ENCODE assay signal across 20 cellular contexts in the genomic region with DNA sequence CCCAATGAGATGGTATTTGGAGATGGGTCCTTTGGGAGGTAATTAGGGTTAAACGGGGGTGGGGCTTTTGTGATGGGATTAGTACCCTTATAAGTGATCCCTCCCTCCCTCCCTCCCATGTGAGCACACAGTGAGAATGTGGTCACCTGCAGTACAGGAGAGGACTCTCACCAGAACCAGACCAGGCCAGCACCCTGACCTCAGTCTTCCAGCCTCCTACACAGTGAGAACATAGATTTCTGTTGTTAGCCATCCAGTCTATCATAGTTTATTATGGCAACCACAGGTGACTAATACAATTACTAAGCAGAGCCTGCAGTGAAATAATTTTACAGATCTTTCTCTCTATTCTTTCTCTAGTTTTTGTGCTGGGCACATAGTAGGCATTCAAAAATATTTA.
DNase-seq lines count a peak whose midpoint lies in the region; ATAC-seq and TF ChIP-seq lines count a peak whose summit lies in the region.
"Had no signal": no experiment of that assay in that cellular context is flagged by ENCODE, and none has a peak within 500 bp of the region (broad histone marks: within the 10 kb centered on the region; RNA-seq: fewer than 3 reads in every experiment).

No MANE protein-coding gene starts in this region.

- peaks cover 8% of the 10 kb centered on the region for H3K4me1 Mint-ChIP-seq in HFFc6 (ENCODE audit: low read depth)
- H3K4me1 Mint-ChIP-seq: activated naive CD4-positive, alpha-beta T cell treated with anti-CD3 and anti-CD28 coated beads, Interleukin-2, amount 50 U/mL, for 24 hours; naive B cell had no signal

- POLR2A ChIA-PET in HEK293T (lab: Yijun Ruan, JAX), result no interaction called here

- H3K27ac ChIP-seq in RWPE2 (ENCODE audit: poor library complexity, severe bottlenecking) (no peak overlapping the region), tibial artery (no peak overlapping the region)
- H3K27ac ChIP-seq: cardiac muscle cell had no signal

- no peaks in the 10 kb centered on the region for H3K9me3 ChIP-seq in RWPE2 (ENCODE audit: severe bottlenecking)
- no peaks in the 10 kb centered on the region for H3K9me3 ChIP-seq in tibial artery
- H3K9me3 ChIP-seq: Caco-2 had no signal

- peak; percentile 57; the same call in 2 of the 3 replicates for ATAC-seq in RWPE2 (ENCODE audit: low read depth)
- no peak for ATAC-seq in GM21786 (IDR thresholded peaks at IDR 0.05; ENCODE audit: unreplicated experiment)

- CTCF ChIA-PET in HEK293T (lab: Yijun Ruan, JAX), result interaction anchor here (0.6 kb wide), 1 partner anchor 39 kb away, joined by 3 read pairs; no protein-coding TSS in a partner anchor

- DNase-seq in AG10803 (ENCODE audit: low read depth) (peak; percentile 54), HFFc6 (peak; percentile 21), RWPE2 (ENCODE audit: low spot score) (no peak), kidney tubule cell (ENCODE audit: low spot score) (peak; percentile 90), HEK293T (ENCODE audit: extremely low spot score) (no peak), tibial artery (no peak), NCI-H1105 (lab: John Stamatoyannopoulos, UW) (no peak)
- DNase-seq: activated CD4-positive, alpha-beta T cell treated with anti-CD3 and anti-CD28 coated beads for 1 hour; activated T-cell treated with anti-CD3 and anti-CD28 coated beads for 4 hours; Caco-2; effector CD4-positive, alpha-beta T cell; naive B cell; NCI-H2081; NCI-H748 treated with DMSO at 0.1 percent for 48 hours; RPMI8226; stimulated activated CD4-positive, alpha-beta T cell treated with anti-CD3 and anti-CD28 coated beads, Interleukin-12 subunit alpha, Interleukin-12 subunit beta, amount 100 ng/mL, for 4 hours had no signal

- H3K4me3 ChIP-seq in AG10803 (ENCODE audit: low read length), result no peak overlapping the region
- H3K4me3 ChIP-seq in RWPE2 (ENCODE audit: severe bottlenecking), result no peak overlapping the region
- no peak overlapping the region for H3K4me3 ChIP-seq in tibial artery
- H3K4me3 ChIP-seq: cardiac muscle cell had no signal

- no peak overlapping the region for H3K27ac Mint-ChIP-seq in HFFc6
- H3K27ac Mint-ChIP-seq: activated naive CD4-positive, alpha-beta T cell treated with anti-CD3 and anti-CD28 coated beads, Interleukin-2, amount 50 U/mL, for 24 hours; naive B cell; stimulated activated naive CD8-positive, alpha-beta T cell treated with anti-CD3 and anti-CD28 coated beads, Interleukin-15, Interleukin-2, amounts not matched to agents 100 ng/mL and 50 ng/mL, for 24 hours had no signal

- H3K4me3 Mint-ChIP-seq in HFFc6, result no peak overlapping the region
- H3K4me3 Mint-ChIP-seq: activated naive CD4-positive, alpha-beta T cell treated with anti-CD3 and anti-CD28 coated beads, Interleukin-2, amount 50 U/mL, for 24 hours; naive B cell; stimulated activated naive CD8-positive, alpha-beta T cell treated with anti-CD3 and anti-CD28 coated beads, Interleukin-15, Interleukin-2, amounts not matched to agents 100 ng/mL and 50 ng/mL, for 24 hours had no signal

- no peaks in the 10 kb centered on the region for H3K27me3 ChIP-seq in RWPE2 (ENCODE audit: insufficient read depth, poor library complexity, severe bottlenecking)
- no peaks in the 10 kb centered on the region for H3K27me3 ChIP-seq in tibial artery
- H3K27me3 ChIP-seq: cardiac muscle cell had no signal

- H3K9me3 Mint-ChIP-seq in HFFc6, result no peaks in the 10 kb centered on the region
- H3K9me3 Mint-ChIP-seq: activated naive CD4-positive, alpha-beta T cell treated with anti-CD3 and anti-CD28 coated beads, Interleukin-2, amount 50 U/mL, for 24 hours; naive B cell; stimulated activated naive CD8-positive, alpha-beta T cell treated with anti-CD3 and anti-CD28 coated beads, Interleukin-15, Interleukin-2, amounts not matched to agents 100 ng/mL and 50 ng/mL, for 24 hours had no signal

- peaks cover 17% of the 10 kb centered on the region for H3K27me3 Mint-ChIP-seq in HFFc6 (ENCODE audit: insufficient read depth)

- intact Hi-C loops in tibial artery (cut with DNase I; ENCODE audit: low total_unique reads), result loop anchor here (10.0 kb wide), 1 partner anchor 55 kb away; no protein-coding TSS in a partner anchor

- TF ChIP-seq CTCF in AG10803 (conservative IDR thresholded peaks at IDR 0.05; ENCODE audit: low read length) (no peak), HFFc6 (IDR thresholded peaks at IDR 0.05) (no peak), RWPE2 (IDR thresholded peaks at IDR 0.05; ENCODE audit: poor library complexity, severe bottlenecking) (no peak), tibial artery (IDR thresholded peaks at IDR 0.05) (no peak)

- no peaks in the 10 kb centered on the region for H3K36me3 Mint-ChIP-seq in HFFc6 (ENCODE audit: low read depth)
- H3K36me3 Mint-ChIP-seq: activated naive CD4-positive, alpha-beta T cell treated with anti-CD3 and anti-CD28 coated beads, Interleukin-2, amount 50 U/mL, for 24 hours; naive B cell had no signal

- H3K4me1 ChIP-seq in RWPE2 (ENCODE audit: insufficient read depth, poor library complexity, severe bottlenecking), result no peaks in the 10 kb centered on the region
- H3K4me1 ChIP-seq in tibial artery, result peaks cover 0 to 51% (median 20%) of the 10 kb centered on the region in 4 donors

- H3K36me3 ChIP-seq in RWPE2 (ENCODE audit: low read depth) (no peaks in the 10 kb centered on the region), tibial artery (no peaks in the 10 kb centered on the region)
- H3K36me3 ChIP-seq: cardiac muscle cell had no signal

TF ChIP-seq in HEK293T, 16 proteins besides CTCF, POLR2A, EP300 and RAD21:
- TF ChIP-seq TARDBP (IDR thresholded peaks at IDR 0.05) (no peak), ELF4 (IDR thresholded peaks at IDR 0.05) (no peak), HDGF (IDR thresholded peaks at IDR 0.05; ENCODE audit: borderline replicate concordance) (no peak), ZNF384 (IDR thresholded peaks at IDR 0.05) (no peak), NFRKB (IDR thresholded peaks at IDR 0.05) (no peak), FOXM1 (IDR thresholded peaks at IDR 0.05; ENCODE audit: borderline replicate concordance) (no peak), LEF1 (IDR thresholded peaks at IDR 0.05; ENCODE audit: borderline replicate concordance) (no peak), FOXK2 (IDR thresholded peaks at IDR 0.05) (no peak), SUZ12 (IDR thresholded peaks at IDR 0.05) (no peak), CTBP1 (IDR thresholded peaks at IDR 0.05; ENCODE audit: borderline replicate concordance) (no peak), SP1 (IDR thresholded peaks at IDR 0.05) (no peak), FOXA1 (IDR thresholded peaks at IDR 0.05) (no peak), BHLHE40 (IDR thresholded peaks at IDR 0.05; ENCODE audit: borderline replicate concordance) (no peak), ARNT (IDR thresholded peaks at IDR 0.05) (no peak), L3MBTL2 (conservative IDR thresholded peaks at IDR 0.05) (no peak)
- TF ChIP-seq, protein P1, sequence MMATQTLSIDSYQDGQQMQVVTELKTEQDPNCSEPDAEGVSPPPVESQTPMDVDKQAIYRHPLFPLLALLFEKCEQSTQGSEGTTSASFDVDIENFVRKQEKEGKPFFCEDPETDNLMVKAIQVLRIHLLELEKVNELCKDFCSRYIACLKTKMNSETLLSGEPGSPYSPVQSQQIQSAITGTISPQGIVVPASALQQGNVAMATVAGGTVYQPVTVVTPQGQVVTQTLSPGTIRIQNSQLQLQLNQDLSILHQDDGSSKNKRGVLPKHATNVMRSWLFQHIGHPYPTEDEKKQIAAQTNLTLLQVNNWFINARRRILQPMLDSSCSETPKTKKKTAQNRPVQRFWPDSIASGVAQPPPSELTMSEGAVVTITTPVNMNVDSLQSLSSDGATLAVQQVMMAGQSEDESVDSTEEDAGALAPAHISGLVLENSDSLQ (IDR thresholded peaks at IDR 0.05), result no peak

Comparison
In these comparisons a context has a peak if more than half of its experiments do, and no peak if none do; other contexts are left out.
1. DNase-seq: peak in AG10803 (single experiment), HFFc6 (single experiment) and kidney tubule cell (single experiment); none in RWPE2 (single experiment), HEK293T (single experiment), tibial artery (0 of 2) and NCI-H1105 (single experiment).